Comparison of ENCODE assay signal across 1 cellular context in the genomic region with DNA sequence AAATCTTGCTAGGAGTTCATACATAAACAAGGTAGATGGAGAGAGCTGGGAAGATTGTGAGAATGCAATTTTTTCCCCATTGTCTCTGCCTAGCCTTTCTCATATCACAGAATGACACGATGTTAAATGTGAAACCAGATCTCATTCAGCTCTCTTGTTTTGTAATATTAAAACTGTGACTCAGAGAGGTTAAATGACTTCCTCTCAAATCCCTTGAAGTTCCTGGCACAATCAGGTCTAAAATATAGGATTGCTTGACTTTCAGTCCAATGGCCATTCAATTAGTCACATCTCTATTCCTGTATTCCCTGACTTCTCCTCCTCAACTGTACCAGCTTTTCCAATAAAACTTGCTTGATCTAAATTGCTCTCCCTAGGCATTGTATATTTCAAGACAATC.
TF ChIP-seq lines count a peak whose summit lies in the region.

No MANE protein-coding gene starts in this region.

TF ChIP-seq in GM12878, 131 proteins besides CTCF, POLR2A, EP300 and RAD21 (continued from another document):
- TF ChIP-seq, protein P1, sequence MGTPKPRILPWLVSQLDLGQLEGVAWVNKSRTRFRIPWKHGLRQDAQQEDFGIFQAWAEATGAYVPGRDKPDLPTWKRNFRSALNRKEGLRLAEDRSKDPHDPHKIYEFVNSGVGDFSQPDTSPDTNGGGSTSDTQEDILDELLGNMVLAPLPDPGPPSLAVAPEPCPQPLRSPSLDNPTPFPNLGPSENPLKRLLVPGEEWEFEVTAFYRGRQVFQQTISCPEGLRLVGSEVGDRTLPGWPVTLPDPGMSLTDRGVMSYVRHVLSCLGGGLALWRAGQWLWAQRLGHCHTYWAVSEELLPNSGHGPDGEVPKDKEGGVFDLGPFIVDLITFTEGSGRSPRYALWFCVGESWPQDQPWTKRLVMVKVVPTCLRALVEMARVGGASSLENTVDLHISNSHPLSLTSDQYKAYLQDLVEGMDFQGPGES (IDR thresholded peaks at IDR 0.05) = no peak
- no peak for TF ChIP-seq ZNF24 (IDR thresholded peaks at IDR 0.05)
- TF ChIP-seq, protein P2, sequence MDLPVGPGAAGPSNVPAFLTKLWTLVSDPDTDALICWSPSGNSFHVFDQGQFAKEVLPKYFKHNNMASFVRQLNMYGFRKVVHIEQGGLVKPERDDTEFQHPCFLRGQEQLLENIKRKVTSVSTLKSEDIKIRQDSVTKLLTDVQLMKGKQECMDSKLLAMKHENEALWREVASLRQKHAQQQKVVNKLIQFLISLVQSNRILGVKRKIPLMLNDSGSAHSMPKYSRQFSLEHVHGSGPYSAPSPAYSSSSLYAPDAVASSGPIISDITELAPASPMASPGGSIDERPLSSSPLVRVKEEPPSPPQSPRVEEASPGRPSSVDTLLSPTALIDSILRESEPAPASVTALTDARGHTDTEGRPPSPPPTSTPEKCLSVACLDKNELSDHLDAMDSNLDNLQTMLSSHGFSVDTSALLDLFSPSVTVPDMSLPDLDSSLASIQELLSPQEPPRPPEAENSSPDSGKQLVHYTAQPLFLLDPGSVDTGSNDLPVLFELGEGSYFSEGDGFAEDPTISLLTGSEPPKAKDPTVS (IDR thresholded peaks at IDR 0.05; ENCODE audit: low read depth, low read length) = no peak
- TF ChIP-seq NR2F1 (conservative IDR thresholded peaks at IDR 0.05) = no peak
- TF ChIP-seq YBX1 (IDR thresholded peaks at IDR 0.05) = no peak
- TF ChIP-seq CBFB (IDR thresholded peaks at IDR 0.05; ENCODE audit: low read depth) = no peak
- no peak for TF ChIP-seq HDAC6 (IDR thresholded peaks at IDR 0.05; ENCODE audit: unreplicated experiment)
- no peak for TF ChIP-seq NFXL1 (IDR thresholded peaks at IDR 0.05; ENCODE audit: borderline replicate concordance)
- TF ChIP-seq FOXM1 (IDR thresholded peaks at IDR 0.05; ENCODE audit: low read depth, low read length) = no peak
- TF ChIP-seq HCFC1 (IDR thresholded peaks at IDR 0.05; ENCODE audit: low read length) = no peak
- TF ChIP-seq, protein P3, sequence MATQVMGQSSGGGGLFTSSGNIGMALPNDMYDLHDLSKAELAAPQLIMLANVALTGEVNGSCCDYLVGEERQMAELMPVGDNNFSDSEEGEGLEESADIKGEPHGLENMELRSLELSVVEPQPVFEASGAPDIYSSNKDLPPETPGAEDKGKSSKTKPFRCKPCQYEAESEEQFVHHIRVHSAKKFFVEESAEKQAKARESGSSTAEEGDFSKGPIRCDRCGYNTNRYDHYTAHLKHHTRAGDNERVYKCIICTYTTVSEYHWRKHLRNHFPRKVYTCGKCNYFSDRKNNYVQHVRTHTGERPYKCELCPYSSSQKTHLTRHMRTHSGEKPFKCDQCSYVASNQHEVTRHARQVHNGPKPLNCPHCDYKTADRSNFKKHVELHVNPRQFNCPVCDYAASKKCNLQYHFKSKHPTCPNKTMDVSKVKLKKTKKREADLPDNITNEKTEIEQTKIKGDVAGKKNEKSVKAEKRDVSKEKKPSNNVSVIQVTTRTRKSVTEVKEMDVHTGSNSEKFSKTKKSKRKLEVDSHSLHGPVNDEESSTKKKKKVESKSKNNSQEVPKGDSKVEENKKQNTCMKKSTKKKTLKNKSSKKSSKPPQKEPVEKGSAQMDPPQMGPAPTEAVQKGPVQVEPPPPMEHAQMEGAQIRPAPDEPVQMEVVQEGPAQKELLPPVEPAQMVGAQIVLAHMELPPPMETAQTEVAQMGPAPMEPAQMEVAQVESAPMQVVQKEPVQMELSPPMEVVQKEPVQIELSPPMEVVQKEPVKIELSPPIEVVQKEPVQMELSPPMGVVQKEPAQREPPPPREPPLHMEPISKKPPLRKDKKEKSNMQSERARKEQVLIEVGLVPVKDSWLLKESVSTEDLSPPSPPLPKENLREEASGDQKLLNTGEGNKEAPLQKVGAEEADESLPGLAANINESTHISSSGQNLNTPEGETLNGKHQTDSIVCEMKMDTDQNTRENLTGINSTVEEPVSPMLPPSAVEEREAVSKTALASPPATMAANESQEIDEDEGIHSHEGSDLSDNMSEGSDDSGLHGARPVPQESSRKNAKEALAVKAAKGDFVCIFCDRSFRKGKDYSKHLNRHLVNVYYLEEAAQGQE (IDR thresholded peaks at IDR 0.05; ENCODE audit: low read depth, low read length) = no peak
- TF ChIP-seq, protein P4, sequence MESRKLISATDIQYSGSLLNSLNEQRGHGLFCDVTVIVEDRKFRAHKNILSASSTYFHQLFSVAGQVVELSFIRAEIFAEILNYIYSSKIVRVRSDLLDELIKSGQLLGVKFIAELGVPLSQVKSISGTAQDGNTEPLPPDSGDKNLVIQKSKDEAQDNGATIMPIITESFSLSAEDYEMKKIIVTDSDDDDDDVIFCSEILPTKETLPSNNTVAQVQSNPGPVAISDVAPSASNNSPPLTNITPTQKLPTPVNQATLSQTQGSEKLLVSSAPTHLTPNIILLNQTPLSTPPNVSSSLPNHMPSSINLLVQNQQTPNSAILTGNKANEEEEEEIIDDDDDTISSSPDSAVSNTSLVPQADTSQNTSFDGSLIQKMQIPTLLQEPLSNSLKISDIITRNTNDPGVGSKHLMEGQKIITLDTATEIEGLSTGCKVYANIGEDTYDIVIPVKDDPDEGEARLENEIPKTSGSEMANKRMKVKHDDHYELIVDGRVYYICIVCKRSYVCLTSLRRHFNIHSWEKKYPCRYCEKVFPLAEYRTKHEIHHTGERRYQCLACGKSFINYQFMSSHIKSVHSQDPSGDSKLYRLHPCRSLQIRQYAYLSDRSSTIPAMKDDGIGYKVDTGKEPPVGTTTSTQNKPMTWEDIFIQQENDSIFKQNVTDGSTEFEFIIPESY (IDR thresholded peaks at IDR 0.05) = no peak
